In the genomic region with DNA sequence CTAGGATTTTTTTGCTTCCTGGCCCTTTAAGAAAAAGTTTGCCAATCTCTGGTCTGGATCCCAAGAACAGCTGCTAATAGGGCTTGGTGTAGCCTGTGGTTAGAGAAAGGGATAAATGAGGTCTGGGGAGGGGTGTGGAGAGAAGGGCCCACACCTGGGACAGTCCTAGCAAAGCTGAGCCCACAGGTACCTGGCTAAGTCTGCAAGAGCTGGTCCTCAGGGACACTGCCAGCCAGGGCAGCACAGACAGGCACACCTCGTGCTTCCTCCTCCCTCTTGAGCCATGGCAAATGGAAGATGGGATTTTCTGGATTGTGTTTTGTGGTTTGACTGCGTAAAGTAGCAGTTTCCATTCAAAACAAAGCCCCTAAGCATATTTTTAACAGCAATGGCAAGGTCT, we compare ENCODE assay signal across 14 cellular contexts.
DNase-seq lines count a peak whose midpoint lies in the region; ATAC-seq, FAIRE-seq and TF ChIP-seq lines count a peak whose summit lies in the region.
"Had no signal": no experiment of that assay in that cellular context is flagged by ENCODE, and none has a peak within 500 bp of the region (broad histone marks: within the 10 kb centered on the region; RNA-seq: fewer than 3 reads in every experiment).

No MANE protein-coding gene starts in this region.

- 51 to 58% (median 52%) methylated on average over 2 of the region's 2 CpGs for WGBS in stomach, 5 donors

- no peaks in the 10 kb centered on the region for H4K20me1 ChIP-seq in keratinocyte (ENCODE audit: control insufficient read depth, extremely low read depth, insufficient read depth, low read length)

- no peak for ATAC-seq in GM19395 (IDR thresholded peaks at IDR 0.05; ENCODE audit: unreplicated experiment)
- ATAC-seq: effector memory CD8-positive, alpha-beta T cell had no signal

- H2AFZ ChIP-seq in keratinocyte (ENCODE audit: control insufficient read depth, low read length): peak overlapping the region; percentile 24

- H3K4me3 ChIP-seq in HUES48 (ENCODE audit: low read depth, low read length) (no peak overlapping the region), keratinocyte (ENCODE audit: control insufficient read depth in 2 of 3, extremely low read depth in 1 of 3, insufficient read depth in 2 of 3, low read depth in 1 of 3, low read length in 3 of 3) (no peak overlapping the region), stomach (no peak overlapping the region)
- H3K4me3 ChIP-seq: Peyer's patch had no signal

- no peaks in the 10 kb centered on the region for H3K36me3 ChIP-seq in HUES48 (ENCODE audit: control insufficient read depth, insufficient read depth, low read length)
- H3K36me3 ChIP-seq in keratinocyte (ENCODE audit: control insufficient read depth in 2 of 2, extremely low read depth in 1 of 2, insufficient read depth in 2 of 2, low read length in 2 of 2): no peaks in the 10 kb centered on the region
- no peaks in the 10 kb centered on the region for H3K36me3 ChIP-seq in stomach
- H3K36me3 ChIP-seq: Peyer's patch, WERI-Rb-1 had no signal

- intact Hi-C loops in stomach (cut with DNase I; ENCODE audit: low total_unique reads): no loop called here

- no peak for TF ChIP-seq POLR2A in stomach (IDR thresholded peaks at IDR 0.05)

- no peak for TF ChIP-seq CTCF in VCaP (conservative IDR thresholded peaks at IDR 0.05)
- no peak for TF ChIP-seq CTCF in keratinocyte (optimal IDR thresholded peaks at IDR 0.05 in 1 of 3, IDR thresholded peaks at IDR 0.05 in 1 of 3, conservative IDR thresholded peaks at IDR 0.05 in 1 of 3; ENCODE audit: extremely low read depth in 1 of 3, insufficient read depth in 2 of 3, low read length in 3 of 3)
- TF ChIP-seq CTCF in stomach (IDR thresholded peaks at IDR 0.05): no peak

- H3K4me2 ChIP-seq in keratinocyte (ENCODE audit: control insufficient read depth, extremely low read depth, insufficient read depth, low read depth, low read length): no peak overlapping the region

- no peak for FAIRE-seq in keratinocyte (lab: Jason Lieb, UNC)
- FAIRE-seq in RCC 7860 (lab: Jason Lieb, UNC): no peak

- H3K4me1 ChIP-seq in HUES48 (ENCODE audit: control insufficient read depth, insufficient read depth, low read length): peaks cover 19% of the 10 kb centered on the region
- H3K4me1 ChIP-seq in keratinocyte (ENCODE audit: control insufficient read depth, extremely low read depth, insufficient read depth, low read length): peaks cover 12% of the 10 kb centered on the region
- peaks cover 14 to 22% (median 20%) of the 10 kb centered on the region in 4 donors for H3K4me1 ChIP-seq in stomach

- no peaks in the 10 kb centered on the region for H3K9me3 ChIP-seq in HUES48 (ENCODE audit: control insufficient read depth, insufficient read depth, low read length)
- H3K9me3 ChIP-seq in keratinocyte (ENCODE audit: control insufficient read depth, low read depth, low read length): no peaks in the 10 kb centered on the region
- H3K9me3 ChIP-seq in stomach: no peaks in the 10 kb centered on the region
- H3K9me3 ChIP-seq: Peyer's patch had no signal

- DNase-seq in keratinocyte (ENCODE audit: low read depth, low spot score) (no peak), stomach (no peak), RCC 7860 (ENCODE audit: low spot score) (no peak), NCI-H774 (lab: John Stamatoyannopoulos, UW) (no peak)
- DNase-seq: C1 segment of cervical spinal cord; effector memory CD8-positive, alpha-beta T cell; Kasumi-1; NCI-H1417; T-helper 1 cell; WERI-Rb-1 had no signal

- no peaks in the 10 kb centered on the region for H3K9me1 ChIP-seq in keratinocyte (ENCODE audit: control insufficient read depth, extremely low read depth, insufficient read depth, low read length)

- dilution Hi-C loops in keratinocyte (cut with MboI; ENCODE audit: extremely low pct_ligation_motif_present, low sequenced_read_pairs): no loop called here

- H3K79me2 ChIP-seq in keratinocyte (ENCODE audit: control insufficient read depth, insufficient read depth, low read length): no peaks in the 10 kb centered on the region

- no peak for TF ChIP-seq EP300 in stomach (IDR thresholded peaks at IDR 0.05)

- H3K9ac ChIP-seq in HUES48 (ENCODE audit: low read depth, low read length) (no peak overlapping the region), keratinocyte (ENCODE audit: control insufficient read depth, extremely low read depth, insufficient read depth, low read length) (no peak overlapping the region)

- H3K27me3 ChIP-seq in HUES48 (ENCODE audit: control insufficient read depth, insufficient read depth, low read length): no peaks in the 10 kb centered on the region
- H3K27me3 ChIP-seq in keratinocyte (ENCODE audit: control insufficient read depth, extremely low read depth, insufficient read depth, low read length): peaks cover 2% of the 10 kb centered on the region
- H3K27me3 ChIP-seq in stomach: peaks cover 0 to 6% (median 0%) of the 10 kb centered on the region in 3 donors
- H3K27me3 ChIP-seq: Peyer's patch had no signal

- H3K27ac ChIP-seq in HUES48 (ENCODE audit: low read depth, low read length): peak overlapping the region; percentile 11
- H3K27ac ChIP-seq in VCaP: peak overlapping the region; percentile 71
- no peak overlapping the region for H3K27ac ChIP-seq in keratinocyte (ENCODE audit: control insufficient read depth, insufficient read depth, low read length)
- peak overlapping the region in 3 of 5 donors; percentile 42 to 59 (median 58) for H3K27ac ChIP-seq in stomach
- H3K27ac ChIP-seq: WERI-Rb-1 had no signal
